23 cellular contexts compared by ENCODE assay signal in the genomic region with DNA sequence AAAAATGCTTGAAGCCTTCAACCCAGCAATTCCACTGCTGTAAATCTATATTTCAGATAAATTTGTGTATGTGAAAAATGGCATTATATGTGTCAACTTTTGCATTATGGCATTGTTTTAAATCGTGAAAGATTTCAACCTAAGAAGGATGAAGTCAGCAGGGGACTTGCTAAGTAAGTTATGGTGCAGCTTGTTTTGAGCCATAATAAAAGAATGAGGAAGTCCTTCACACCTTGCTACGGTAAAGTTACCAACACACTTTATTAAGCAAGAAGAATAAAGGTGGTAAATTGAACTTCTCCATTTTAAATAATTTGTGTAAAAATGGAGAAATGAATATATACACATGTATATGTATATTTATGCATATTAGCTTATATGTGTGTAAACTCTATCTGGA.
"Had no signal": no experiment of that assay in that cellular context is flagged by ENCODE, and none has a peak within 500 bp of the region (broad histone marks: within the 10 kb centered on the region; RNA-seq: fewer than 3 reads in every experiment).

No MANE protein-coding gene starts in this region.

- H3K27ac Mint-ChIP-seq: endodermal cell; naive thymus-derived CD4-positive, alpha-beta T cell; nephron progenitor cell; stimulated activated memory B cell treated with anti-CD40 and anti-IgM and Interleukin-4, amounts not matched to agents 10 μg/mL and 1 μg/mL and 100 μg/mL, for 72 hours; stimulated activated naive CD8-positive, alpha-beta T cell treated with anti-CD3 and anti-CD28 coated beads, Interleukin-15, Interleukin-2, amounts not matched to agents 100 ng/mL and 50 ng/mL, for 24 hours had no signal

- H3K27ac ChIP-seq: coronary artery, hepatocyte, parathyroid adenoma, prostate gland, right lobe of liver, spleen, testis, tibial nerve, upper lobe of right lung, vagina had no signal

- H3K9me3 ChIP-seq: esophagus squamous epithelium, prostate gland, right lobe of liver, testis, tibial nerve, upper lobe of right lung, vagina had no signal

- H3K4me1 ChIP-seq: parathyroid adenoma, prostate gland, right lobe of liver, spleen, testis, tibial nerve, upper lobe of right lung, vagina had no signal

- DNase-seq: effector CD4-positive, alpha-beta T cell; endodermal cell; esophagus squamous epithelium; left cardiac atrium; left ventricle myocardium superior; naive thymus-derived CD4-positive, alpha-beta T cell; nephron progenitor cell; retina; right lobe of liver; spleen; stimulated activated CD4-positive, alpha-beta T cell treated with anti-CD3 and anti-CD28 coated beads, Interleukin-15, amount 100 ng/mL, for 24 hours; stimulated activated CD4-positive, alpha-beta T cell treated with anti-CD3 and anti-CD28 coated beads, Interleukin-1b, Interleukin-23, amount 100 ng/mL, for 48 hours; stimulated activated CD4-positive, alpha-beta T cell treated with anti-CD3 and anti-CD28 coated beads, Interleukin-4, amount 100 ng/mL, for 24 hours; testis; upper lobe of right lung had no signal

- H3K4me1 Mint-ChIP-seq: naive thymus-derived CD4-positive, alpha-beta T cell; nephron progenitor cell; stimulated activated memory B cell treated with anti-CD40 and anti-IgM and Interleukin-4, amounts not matched to agents 10 μg/mL and 1 μg/mL and 100 μg/mL, for 72 hours had no signal

- H3K27me3 Mint-ChIP-seq: naive thymus-derived CD4-positive, alpha-beta T cell; stimulated activated memory B cell treated with anti-CD40 and anti-IgM and Interleukin-4, amounts not matched to agents 10 μg/mL and 1 μg/mL and 100 μg/mL, for 72 hours; stimulated activated naive CD8-positive, alpha-beta T cell treated with anti-CD3 and anti-CD28 coated beads, Interleukin-15, Interleukin-2, amounts not matched to agents 100 ng/mL and 50 ng/mL, for 24 hours had no signal

- H3K27me3 ChIP-seq: esophagus squamous epithelium, hepatocyte, right lobe of liver, spleen, testis, tibial nerve, upper lobe of right lung, vagina had no signal

- H3K36me3 ChIP-seq: esophagus squamous epithelium, prostate gland, right lobe of liver, spleen, tibial nerve, upper lobe of right lung, vagina had no signal

- H3K36me3 Mint-ChIP-seq: stimulated activated memory B cell treated with anti-CD40 and anti-IgM and Interleukin-4, amounts not matched to agents 10 μg/mL and 1 μg/mL and 100 μg/mL, for 72 hours had no signal

- H3K9me3 Mint-ChIP-seq: endodermal cell, nephron progenitor cell had no signal

- H3K4me3 Mint-ChIP-seq: endodermal cell; naive thymus-derived CD4-positive, alpha-beta T cell; nephron progenitor cell; stimulated activated memory B cell treated with anti-CD40 and anti-IgM and Interleukin-4, amounts not matched to agents 10 μg/mL and 1 μg/mL and 100 μg/mL, for 72 hours; stimulated activated naive CD8-positive, alpha-beta T cell treated with anti-CD3 and anti-CD28 coated beads, Interleukin-15, Interleukin-2, amounts not matched to agents 100 ng/mL and 50 ng/mL, for 24 hours had no signal

- ATAC-seq: left cardiac atrium; left ventricle myocardium superior; naive thymus-derived CD4-positive, alpha-beta T cell; right lobe of liver; stimulated activated memory B cell treated with anti-CD40 and anti-IgM and Interleukin-4, amounts not matched to agents 10 μg/mL and 1 μg/mL and 100 μg/mL, for 72 hours; upper lobe of right lung had no signal

- H3K4me3 ChIP-seq: coronary artery, esophagus squamous epithelium, hepatocyte, prostate gland, right lobe of liver, spleen, testis, tibial nerve, upper lobe of right lung, vagina had no signal
